8 cellular contexts compared by ENCODE assay signal in the genomic region with DNA sequence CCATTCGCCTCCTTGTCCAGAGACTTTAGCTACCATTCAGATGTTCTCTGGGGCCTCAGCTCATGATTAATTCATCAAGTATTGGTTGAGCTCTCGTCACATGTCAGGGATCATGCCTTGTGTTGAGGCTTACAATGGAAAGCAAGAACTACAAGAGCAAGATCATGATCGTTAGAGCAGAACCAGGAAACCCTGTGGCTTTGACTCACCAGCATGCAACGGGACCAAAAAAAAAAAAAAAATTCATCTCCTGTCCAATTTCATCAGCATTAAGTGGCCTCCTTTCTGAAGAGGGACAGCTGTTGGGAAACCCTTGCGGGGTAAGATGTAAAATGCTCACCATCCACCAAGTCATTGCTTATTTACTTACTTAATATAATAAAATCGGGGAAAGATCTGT. TPM values are rescaled to one million over a fixed set of nuclear protein-coding genes. Genes with fewer than 3 reads are reported as not detected.
DNase-seq lines count a peak whose midpoint lies in the region; ATAC-seq and TF ChIP-seq lines count a peak whose summit lies in the region.

No MANE protein-coding gene starts in this region.

- H3K4me3 ChIP-seq in lower lobe of right lung (no peak overlapping the region), H7 (ENCODE audit: insufficient read depth, low read depth, low read length) (no peak overlapping the region)

- intact Hi-C loops in lower lobe of right lung (cut with DNase I), result no loop called here

- TF ChIP-seq CTCF in lower lobe of right lung (IDR thresholded peaks at IDR 0.05), result no peak

- H3K4me1 ChIP-seq in lower lobe of right lung, result no peaks in the 10 kb centered on the region

- H3K27me3 ChIP-seq in lower lobe of right lung (ENCODE audit: low read depth) (no peaks in the 10 kb centered on the region), H7 (ENCODE audit: control insufficient read depth, insufficient read depth, low read length) (no peaks in the 10 kb centered on the region)

- no peak overlapping the region for H3K27ac ChIP-seq in lower lobe of right lung

- H3K36me3 ChIP-seq in lower lobe of right lung (no peaks in the 10 kb centered on the region), H7 (replicated peaks; ENCODE audit: control insufficient read depth, insufficient read depth, low read length) (no peaks in the 10 kb centered on the region)

- H3K9me3 ChIP-seq in lower lobe of right lung, result no peaks in the 10 kb centered on the region

- ATAC-seq in GM21576 (IDR thresholded peaks at IDR 0.05; ENCODE audit: unreplicated experiment) (peak; percentile 74), lower lobe of right lung (no peak)

- DNase-seq in EL (peak; percentile 86), NOMO-1 treated with DMSO at 0.1 percent for 48 hours (lab: John Stamatoyannopoulos, UW; ENCODE audit: unreplicated experiment) (peak; percentile 69), iris pigment epithelial cell (ENCODE audit: low read depth) (peak; percentile 97), NCI-H524 (lab: John Stamatoyannopoulos, UW) (no peak), lower lobe of right lung (no peak), H7 (no peak), cerebellar cortex (ENCODE audit: low spot score) (no peak)

RNA-seq across cellular contexts. Expression of gene USP10, which starts 12.1 kb away (rescaled TPM):
- total RNA-seq in lower lobe of right lung, result 62.7 TPM
- 132 and 150 TPM in 2 replicates for total RNA-seq in H7 (2014; rRNA removed; shearing (Covaris generic))

RNA-seq across cellular contexts. Expression of gene KLHL36, which starts 39.4 kb away (rescaled TPM):
- 53.0 TPM for total RNA-seq in lower lobe of right lung
- 76.6 and 92.3 TPM in 2 replicates for total RNA-seq in H7 (2014; rRNA removed; shearing (Covaris generic))

Comparison
In these comparisons a context has a peak if more than half of its experiments do, and no peak if none do; other contexts are left out.
1. DNase-seq: peak in EL (single experiment), NOMO-1 treated with DMSO at 0.1 percent for 48 hours (single experiment) and iris pigment epithelial cell (single experiment); none in NCI-H524 (0 of 2), lower lobe of right lung (single experiment), H7 (single experiment) and cerebellar cortex (single experiment).